ENCODE assay signal across 16 cellular contexts in the genomic region with DNA sequence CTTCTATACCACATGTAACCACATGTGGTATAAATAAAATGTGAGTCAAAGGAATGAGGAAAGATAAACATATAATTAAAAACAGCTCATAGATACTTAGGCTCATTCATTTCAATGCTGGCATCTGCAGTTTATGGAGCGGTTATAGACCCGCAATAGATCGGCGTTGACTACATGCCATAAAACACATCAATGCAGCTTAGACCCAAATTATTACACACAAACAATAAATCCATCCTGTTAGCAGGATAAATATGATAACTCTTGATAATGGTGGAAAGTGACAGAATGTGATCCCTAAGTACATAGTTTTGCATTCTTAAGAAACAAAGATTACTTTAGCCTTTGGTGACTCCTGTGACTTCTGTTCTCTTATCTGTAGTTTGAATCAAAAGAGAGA.
DNase-seq lines count a peak whose midpoint lies in the region; ATAC-seq, FAIRE-seq and TF ChIP-seq lines count a peak whose summit lies in the region.
"Had no signal": no experiment of that assay in that cellular context is flagged by ENCODE, and none has a peak within 500 bp of the region (broad histone marks: within the 10 kb centered on the region; RNA-seq: fewer than 3 reads in every experiment).

No MANE protein-coding gene starts in this region.

- FAIRE-seq in pancreas (lab: Jason Lieb, UNC), result no peak
- FAIRE-seq: GM12891 had no signal

- intact Hi-C loops in pancreas (cut with DNase I), result no loop called here
- intact Hi-C loops in stomach (cut with DNase I; ENCODE audit: low total_unique reads), result no loop called here

- WGBS in pancreas, 2 donors, result 79 to 82% methylated on average over 4 of the region's 4 CpGs
- 64 to 95% (median 89%) methylated on average over 4 of the region's 4 CpGs for WGBS in stomach, 5 donors

- H3K4me3 ChIP-seq in pancreas (no peak overlapping the region), stomach (no peak overlapping the region)
- H3K4me3 ChIP-seq: BLaER1 treated with 17β-estradiol and CSF1 and Interleukin-3, amounts not matched to agents 10 nM and 100 nM; HAP-1; PC-9 had no signal

- no peak for TF ChIP-seq EP300 in stomach (IDR thresholded peaks at IDR 0.05)

- no peaks in the 10 kb centered on the region for H3K9me3 ChIP-seq in pancreas
- no peaks in the 10 kb centered on the region for H3K9me3 ChIP-seq in stomach
- H3K9me3 ChIP-seq: BLaER1 treated with 17β-estradiol and CSF1 and Interleukin-3, amounts not matched to agents 10 nM and 100 nM; HAP-1 had no signal

- DNase-seq in EL (peak; percentile 20), HS-5 (ENCODE audit: low read depth) (peak; percentile 13), pancreas (no peak), stomach (no peak), activated T-cell treated with anti-CD3 and anti-CD28 coated beads for 4 hours (no peak), GF-D8 (lab: John Stamatoyannopoulos, UW) (no peak)
- DNase-seq: ACHN; CD4-positive, alpha-beta memory T cell; NCI-H187; NCI-H446; NCI-H526; PC-9 had no signal

- no peaks in the 10 kb centered on the region for H3K4me1 ChIP-seq in pancreas
- H3K4me1 ChIP-seq in stomach, result no peaks in the 10 kb centered on the region
- H3K4me1 ChIP-seq: BLaER1 treated with 17β-estradiol and CSF1 and Interleukin-3, amounts not matched to agents 10 nM and 100 nM; HAP-1 had no signal

- TF ChIP-seq CTCF in pancreas (IDR thresholded peaks at IDR 0.05) (no peak), stomach (IDR thresholded peaks at IDR 0.05) (no peak)

- no peaks in the 10 kb centered on the region for H3K27me3 ChIP-seq in pancreas
- H3K27me3 ChIP-seq in stomach, result no peaks in the 10 kb centered on the region
- H3K27me3 ChIP-seq: BLaER1 treated with 17β-estradiol and CSF1 and Interleukin-3, amounts not matched to agents 10 nM and 100 nM had no signal

- no peaks in the 10 kb centered on the region for H3K36me3 ChIP-seq in pancreas
- H3K36me3 ChIP-seq in stomach, result no peaks in the 10 kb centered on the region
- H3K36me3 ChIP-seq: BLaER1 treated with 17β-estradiol and CSF1 and Interleukin-3, amounts not matched to agents 10 nM and 100 nM; HAP-1 had no signal

- ATAC-seq in SK-N-SH treated with all-trans-retinoic acid at 6 μM for 48 hours, result no peak
- no peak for ATAC-seq in pancreas

- TF ChIP-seq POLR2A in stomach (IDR thresholded peaks at IDR 0.05), result no peak

- H3K27ac ChIP-seq in pancreas, result no peak overlapping the region
- H3K27ac ChIP-seq in stomach, result no peak overlapping the region
- H3K27ac ChIP-seq: BLaER1 treated with 17β-estradiol and CSF1 and Interleukin-3, amounts not matched to agents 10 nM and 100 nM; PC-9 had no signal

TF ChIP-seq in SK-N-SH treated with all-trans-retinoic acid at 6 μM for 48 hours, 23 proteins besides CTCF, POLR2A, EP300 and RAD21:
- TF ChIP-seq TCF4 (CRISPR knock-in tag; IDR thresholded peaks at IDR 0.05; ENCODE audit: borderline replicate concordance), result peak; percentile 70; the same call in 1 of the 2 replicates
- TF ChIP-seq ZFP30 (CRISPR knock-in tag; IDR thresholded peaks at IDR 0.05), result no peak

Comparison
In these comparisons a context has a peak if more than half of its experiments do, and no peak if none do; other contexts are left out.
1. DNase-seq: peak in EL (single experiment) and HS-5 (single experiment); none in pancreas (0 of 6), stomach (single experiment), activated T-cell treated with anti-CD3 and anti-CD28 coated beads for 4 hours (single experiment) and GF-D8 (single experiment).